Comparison of ENCODE assay signal across 16 cellular contexts in the genomic region with DNA sequence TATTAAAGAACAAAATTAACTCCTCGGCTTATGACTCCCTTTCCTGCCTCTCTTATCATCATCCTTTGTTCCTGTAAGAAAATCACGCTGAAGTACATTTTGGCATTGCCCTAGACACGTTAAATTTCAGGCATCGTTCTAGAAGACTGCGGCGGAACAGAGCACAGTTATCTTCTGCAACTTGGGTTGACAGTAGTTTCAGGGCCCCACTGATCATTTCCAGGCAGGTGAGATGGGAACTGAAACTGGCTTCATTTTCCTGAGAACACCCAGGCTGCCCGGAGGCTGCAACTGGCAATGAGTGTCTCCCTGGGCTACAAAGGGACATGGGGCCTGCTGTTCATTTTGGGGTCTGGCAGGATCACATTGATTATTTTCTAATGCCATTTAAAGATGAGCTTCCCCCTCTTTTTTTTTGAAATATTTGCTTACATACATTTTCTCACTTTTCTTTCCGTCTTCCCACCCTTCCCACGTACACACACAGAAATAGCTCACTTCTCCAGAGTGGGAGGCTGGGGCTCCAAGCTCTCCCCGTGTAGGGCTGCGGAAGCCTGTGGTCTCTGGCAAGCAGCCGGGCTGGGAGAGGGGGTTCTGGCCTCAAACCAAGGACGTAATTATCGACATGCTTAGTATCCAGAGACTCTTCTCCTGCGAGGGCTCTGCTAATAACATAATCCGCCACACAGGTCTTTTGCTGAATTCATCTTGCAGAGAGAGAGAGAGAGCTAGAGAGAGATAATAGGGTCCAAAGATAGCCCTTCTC.
"Had no signal": no experiment of that assay in that cellular context is flagged by ENCODE, and none has a peak within 500 bp of the region (broad histone marks: within the 10 kb centered on the region; RNA-seq: fewer than 3 reads in every experiment).

No MANE protein-coding gene starts in this region.

- H3K9me3 ChIP-seq: gastroesophageal sphincter, lower lobe of right lung, suprapubic skin, upper lobe of left lung had no signal

- H2AFZ ChIP-seq: hepatocyte had no signal

- H3K27ac ChIP-seq: cardiac muscle cell, coronary artery, gastroesophageal sphincter, hepatocyte, lower lobe of right lung, suprapubic skin, upper lobe of left lung had no signal

- H3K4me2 ChIP-seq: hepatocyte had no signal

- H3K36me3 ChIP-seq: cardiac muscle cell, gastroesophageal sphincter, lower lobe of right lung, suprapubic skin, upper lobe of left lung had no signal

- DNase-seq: activated CD4-positive, alpha-beta T cell treated with anti-CD3 and anti-CD28 coated beads for 36 hours; activated CD8-positive, alpha-beta memory T cell treated with anti-CD3 and anti-CD28 coated beads, Interleukin-2, amount 50 U/mL, for 48 hours; activated CD8-positive, alpha-beta T cell treated with anti-CD3 and anti-CD28 coated beads, Interleukin-2, amount 10 ng/mL, durations not matched to agents 7 days and 5 days; activated naive CD4-positive, alpha-beta T cell treated with anti-CD3 and anti-CD28 coated beads for 36 hours; effector CD8-positive, alpha-beta T cell; lower lobe of right lung; stimulated activated CD4-positive, alpha-beta T cell treated with anti-CD3 and anti-CD28 coated beads, Interleukin-4, amount 100 ng/mL, for 1 hour; stimulated activated CD8-positive, alpha-beta memory T cell treated with anti-CD3 and anti-CD28 coated beads, Interleukin-4, amount 100 ng/mL, for 48 hours; stimulated activated naive CD8-positive, alpha-beta T cell treated with anti-CD3 and anti-CD28 coated beads, Interleukin-15, Interleukin-2, amounts not matched to agents 100 U/mL and 50 U/mL, for 24 hours; T-helper 9 cell; upper lobe of left lung had no signal

- H3K27me3 ChIP-seq: upper lobe of left lung had no signal

- H3K4me1 ChIP-seq: lower lobe of right lung, suprapubic skin, upper lobe of left lung had no signal

- H3K4me3 ChIP-seq: cardiac muscle cell, coronary artery, gastroesophageal sphincter, hepatocyte, lower lobe of right lung, suprapubic skin, upper lobe of left lung had no signal

- ATAC-seq: activated CD4-positive, alpha-beta T cell treated with anti-CD3 and anti-CD28 coated beads for 36 hours; activated CD8-positive, alpha-beta T cell treated with anti-CD3 and anti-CD28 coated beads, Interleukin-2, amount 10 ng/mL, durations not matched to agents 7 days and 5 days; gastroesophageal sphincter; lower lobe of right lung; stimulated activated naive CD8-positive, alpha-beta T cell treated with anti-CD3 and anti-CD28 coated beads, Interleukin-15, Interleukin-2, amounts not matched to agents 100 U/mL and 50 U/mL, for 24 hours had no signal

- H3K79me2 ChIP-seq: hepatocyte had no signal
